Comparison of ENCODE assay signal across 12 cellular contexts in the genomic region with DNA sequence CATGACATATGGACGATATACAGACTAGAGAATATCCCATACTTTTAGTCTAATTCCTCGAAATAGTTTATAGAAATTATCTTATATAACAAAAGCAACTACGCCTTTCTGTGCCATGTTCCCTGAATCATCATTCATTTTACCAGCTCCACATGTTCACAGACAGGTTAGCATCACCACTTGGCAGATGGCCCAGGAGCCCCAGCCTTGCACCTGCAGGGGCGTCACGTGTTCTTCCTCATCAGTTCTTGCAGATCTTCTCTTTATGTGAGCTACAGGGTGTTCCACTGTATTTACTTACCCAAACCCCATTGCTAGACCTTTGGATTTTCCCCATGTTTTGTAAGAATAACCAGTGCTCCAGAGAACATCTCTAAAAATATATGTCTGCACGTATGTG. TPM values are rescaled to one million over a fixed set of nuclear protein-coding genes. Genes with fewer than 3 reads are reported as not detected.
DNase-seq lines count a peak whose midpoint lies in the region; ATAC-seq and TF ChIP-seq lines count a peak whose summit lies in the region.
"Had no signal": no experiment of that assay in that cellular context is flagged by ENCODE, and none has a peak within 500 bp of the region (broad histone marks: within the 10 kb centered on the region; RNA-seq: fewer than 3 reads in every experiment).

No MANE protein-coding gene starts in this region.

- H3K4me1 Mint-ChIP-seq in naive B cell = no peaks in the 10 kb centered on the region

- H3K4me3 Mint-ChIP-seq in naive B cell = no peak overlapping the region

- no peak for TF ChIP-seq CTCF in RWPE1 (conservative IDR thresholded peaks at IDR 0.05; ENCODE audit: low read depth)

- H3K27me3 Mint-ChIP-seq in naive B cell = peaks cover 0 to 5% (median 0%) of the 10 kb centered on the region in 3 donors

- no peak overlapping the region for H3K27ac ChIP-seq in RWPE1
- H3K27ac ChIP-seq: 22Rv1 had no signal

- CTCF ChIA-PET in RWPE1 (lab: Yijun Ruan, JAX) = interaction anchor here (1.2 kb wide), 1 partner anchor 36 kb away, joined by 4 read pairs; no protein-coding TSS in a partner anchor

- H3K27ac Mint-ChIP-seq in naive B cell = no peak overlapping the region

- POLR2A ChIA-PET in RWPE1 (lab: Yijun Ruan, JAX; ENCODE audit: low non-redundant PET) = no interaction called here

- ATAC-seq in naive B cell (ENCODE audit: low read depth in 2 of 2) (peak; percentile 64 to 67), HG02981 (IDR thresholded peaks at IDR 0.05; ENCODE audit: unreplicated experiment) (no peak), GM21529 (IDR thresholded peaks at IDR 0.05; ENCODE audit: unreplicated experiment) (no peak)

- H3K36me3 Mint-ChIP-seq in naive B cell = peaks cover 0 to 5% of the 10 kb centered on the region in 2 donors

- peaks cover 0 to 6% (median 4%) of the 10 kb centered on the region in 7 donors for H3K9me3 Mint-ChIP-seq in naive B cell

- DNase-seq in DMS 273 (lab: John Stamatoyannopoulos, UW; ENCODE audit: unreplicated experiment) (peak; percentile 29), DMS 273 treated with DMSO at 0.1 percent for 48 hours (lab: John Stamatoyannopoulos, UW) (no peak), NCI-H146 treated with DMSO at 0.1 percent for 48 hours (lab: John Stamatoyannopoulos, UW; ENCODE audit: unreplicated experiment) (peak; percentile 88), RWPE1 (ENCODE audit: low spot score) (peak; percentile 79), naive B cell (peak; percentile 8), cortex of kidney (lab: John Stamatoyannopoulos, UW) (no peak)
- DNase-seq: activated CD8-positive, alpha-beta memory T cell treated with anti-CD3 and anti-CD28 coated beads, Interleukin-2, amount 50 U/mL, for 48 hours; stimulated activated CD4-positive, alpha-beta T cell treated with anti-CD3 and anti-CD28 coated beads, Interleukin-2, amount 100 ng/mL, for 24 hours; T-helper 2 cell had no signal

RNA-seq across cellular contexts. Expression of gene BNIP5, which starts 12.6 kb away (rescaled TPM):
- polyA plus RNA-seq in naive B cell (ENCODE audit: low read depth in 6 of 6) = not detected

RNA-seq across cellular contexts. Expression of gene ETV7, which starts 38.2 kb away (rescaled TPM):
- polyA plus RNA-seq in naive B cell (ENCODE audit: low read depth in 6 of 6) = not detected

Comparison
In these comparisons a context has a peak if more than half of its experiments do, and no peak if none do; other contexts are left out.
1. DNase-seq: peak in DMS 273 (single experiment), NCI-H146 treated with DMSO at 0.1 percent for 48 hours (single experiment), RWPE1 (single experiment) and naive B cell (single experiment); none in DMS 273 treated with DMSO at 0.1 percent for 48 hours (single experiment) and cortex of kidney (single experiment).
2. ATAC-seq: peak in naive B cell (2 of 2); none in HG02981 (single experiment) and GM21529 (single experiment).